In genomic region chr7:41979834-41980307, GRCh38 we compare ENCODE assay signal across 9 cellular contexts.
DNase-seq lines count a peak whose midpoint lies in the region; ATAC-seq and TF ChIP-seq lines count a peak whose summit lies in the region.
"Had no signal": no experiment of that assay in that cellular context is flagged by ENCODE, and none has a peak within 500 bp of the region (broad histone marks: within the 10 kb centered on the region; RNA-seq: fewer than 3 reads in every experiment).

No MANE protein-coding gene starts in this region.

- no peaks in the 10 kb centered on the region for H3K9me3 Mint-ChIP-seq in effector memory CD8-positive, alpha-beta T cell
- H3K9me3 Mint-ChIP-seq: IgD-negative memory B cell had no signal

- H3K36me3 ChIP-seq in lower lobe of right lung: no peaks in the 10 kb centered on the region

- H3K36me3 Mint-ChIP-seq in effector memory CD8-positive, alpha-beta T cell (ENCODE audit: insufficient read depth): no peaks in the 10 kb centered on the region
- H3K36me3 Mint-ChIP-seq: IgD-negative memory B cell had no signal

- no peaks in the 10 kb centered on the region for H3K4me1 Mint-ChIP-seq in effector memory CD8-positive, alpha-beta T cell (ENCODE audit: low read depth in 2 of 2)
- H3K4me1 Mint-ChIP-seq: IgD-negative memory B cell had no signal

- no peak overlapping the region for H3K4me3 ChIP-seq in lower lobe of right lung

- no peaks in the 10 kb centered on the region for H3K27me3 ChIP-seq in lower lobe of right lung (ENCODE audit: low read depth)

- H3K4me3 Mint-ChIP-seq in effector memory CD8-positive, alpha-beta T cell: no peak overlapping the region
- H3K4me3 Mint-ChIP-seq: IgD-negative memory B cell had no signal

- intact Hi-C loops in lower lobe of right lung (cut with DNase I): no loop called here

- in situ Hi-C loops in T47D (cut with HindIII; ENCODE audit: low pct_unique_long_range_greater_than_20kb, low sequenced_read_pairs): no loop called here

- TF ChIP-seq CTCF in lower lobe of right lung (IDR thresholded peaks at IDR 0.05): peak; percentile 66

- no peak overlapping the region for H3K27ac ChIP-seq in lower lobe of right lung

- peaks cover 20 to 26% of the 10 kb centered on the region in 2 donors for H3K27me3 Mint-ChIP-seq in effector memory CD8-positive, alpha-beta T cell
- H3K27me3 Mint-ChIP-seq: IgD-negative memory B cell had no signal

- peak; percentile 74 for DNase-seq in Daoy (ENCODE audit: low read depth)
- peak; percentile 26 for DNase-seq in KG1 (lab: John Stamatoyannopoulos, UW)
- DNase-seq in T47D (ENCODE audit: low read depth in 1 of 2, low spot score in 1 of 2): peak; percentile 23 to 46
- DNase-seq in lower lobe of right lung: no peak
- DNase-seq in NCI-H2196 (lab: John Stamatoyannopoulos, UW; ENCODE audit: unreplicated experiment): no peak
- no peak for DNase-seq in stimulated activated CD4-positive, alpha-beta T cell treated with anti-CD3 and anti-CD28 coated beads, Interleukin-1b, Interleukin-23, amount 100 ng/mL, for 48 hours
- no peak for DNase-seq in effector memory CD8-positive, alpha-beta T cell

- no peaks in the 10 kb centered on the region for H3K9me3 ChIP-seq in lower lobe of right lung

- H3K4me1 ChIP-seq in lower lobe of right lung: peaks cover 21% of the 10 kb centered on the region

- peak in 1 of 2 donors; percentile 30 for ATAC-seq in lower lobe of right lung
- no peak for ATAC-seq in HG03039 (IDR thresholded peaks at IDR 0.05; ENCODE audit: unreplicated experiment)
- ATAC-seq in effector memory CD8-positive, alpha-beta T cell (replicated peaks): no peak

- H3K27ac Mint-ChIP-seq in effector memory CD8-positive, alpha-beta T cell: no peak overlapping the region
- H3K27ac Mint-ChIP-seq: IgD-negative memory B cell had no signal

Comparison
In these comparisons a context has a peak if more than half of its experiments do, and no peak if none do; other contexts are left out.
1. DNase-seq: peak in Daoy (single experiment), KG1 (single experiment) and T47D (2 of 2); none in lower lobe of right lung (single experiment), NCI-H2196 (single experiment), stimulated activated CD4-positive, alpha-beta T cell treated with anti-CD3 and anti-CD28 coated beads, Interleukin-1b, Interleukin-23, amount 100 ng/mL, for 48 hours (single experiment) and effector memory CD8-positive, alpha-beta T cell (0 of 3).